ENCODE assay signal across 9 cellular contexts in the genomic region with DNA sequence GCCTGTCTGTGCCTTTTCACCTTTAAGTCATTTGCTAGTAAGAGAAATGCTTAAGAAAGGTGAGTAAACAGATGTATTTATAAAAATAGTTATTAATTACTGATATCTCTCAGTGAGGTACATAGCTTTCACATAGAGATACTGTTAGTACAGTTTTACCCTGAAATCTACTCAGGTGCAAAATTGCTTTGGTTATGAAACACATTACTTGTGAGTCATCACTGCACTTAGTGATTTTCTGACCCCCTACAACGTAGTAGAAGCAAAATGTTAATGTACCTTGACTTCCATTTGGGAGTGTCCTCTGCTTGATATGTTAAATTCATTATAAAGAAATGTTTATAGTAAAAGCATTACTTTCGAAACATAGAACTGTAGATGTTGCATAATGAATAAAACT.
DNase-seq lines count a peak whose midpoint lies in the region; ATAC-seq, FAIRE-seq and TF ChIP-seq lines count a peak whose summit lies in the region.
"Had no signal": no experiment of that assay in that cellular context is flagged by ENCODE, and none has a peak within 500 bp of the region (broad histone marks: within the 10 kb centered on the region; RNA-seq: fewer than 3 reads in every experiment).

No MANE protein-coding gene starts in this region.

- H3K27ac ChIP-seq in KMS-11: no peak overlapping the region
- H3K27ac ChIP-seq: colonic mucosa had no signal

- H3K27me3 ChIP-seq in KMS-11 (ENCODE audit: insufficient read depth, low read depth): no peaks in the 10 kb centered on the region
- H3K27me3 ChIP-seq: colonic mucosa had no signal

- no peak overlapping the region for H3K9ac ChIP-seq in KMS-11

- FAIRE-seq in GM18507 (lab: Jason Lieb, UNC): peak; percentile 75

- no peak overlapping the region for H3K4me3 ChIP-seq in KMS-11 (IDR thresholded peaks at IDR 0.05; ENCODE audit: insufficient read depth, low read depth, low read length)
- H3K4me3 ChIP-seq: colonic mucosa had no signal

- ATAC-seq in GM21619 (IDR thresholded peaks at IDR 0.05; ENCODE audit: unreplicated experiment): peak; percentile 70

- peaks cover 60% of the 10 kb centered on the region for H4K20me1 ChIP-seq in KMS-11 (ENCODE audit: insufficient read depth)

- peaks cover 91% of the 10 kb centered on the region for H3K4me1 ChIP-seq in KMS-11 (ENCODE audit: low read depth, poor library complexity, severe bottlenecking)

- H3K4me2 ChIP-seq in KMS-11: peak overlapping the region; percentile 12; the same call in 1 of the 2 replicates

- no peak for TF ChIP-seq CTCF in KMS-11 (conservative IDR thresholded peaks at IDR 0.05; ENCODE audit: low read depth, low read length)

- H3K36me3 ChIP-seq in KMS-11 (ENCODE audit: insufficient read depth): no peaks in the 10 kb centered on the region
- H3K36me3 ChIP-seq: colonic mucosa had no signal

- no peak overlapping the region for H2AFZ ChIP-seq in KMS-11 (ENCODE audit: low read depth)

- peaks cover 98% of the 10 kb centered on the region for H3K79me2 ChIP-seq in KMS-11 (ENCODE audit: insufficient read depth, low read depth)

- DNase-seq in GM18507 (ENCODE audit: extremely low spot score, insufficient read length, low read depth) (no peak), kidney tubule cell (ENCODE audit: low spot score) (peak; percentile 77), NCI-H510A treated with DMSO at 0.1 percent for 48 hours (lab: John Stamatoyannopoulos, UW) (no peak)
- no peak for DNase-seq in activated CD4-positive, alpha-beta T cell treated with anti-CD3 and anti-CD28 coated beads, Interleukin-2, amount 50 U/mL, for 1 hour
- DNase-seq in activated naive CD4-positive, alpha-beta T cell (lab: John Stamatoyannopoulos, UW): no peak
- DNase-seq in activated CD8-positive, alpha-beta memory T cell treated with anti-CD3 and anti-CD28 coated beads, Interleukin-2, amount 50 U/mL, for 4 hours: no peak
- DNase-seq: colonic mucosa had no signal
